In genomic region chr13:102182170-102182569, GRCh38 we compare ENCODE assay signal across 26 cellular contexts.
"Had no signal": no experiment of that assay in that cellular context is flagged by ENCODE, and none has a peak within 500 bp of the region (broad histone marks: within the 10 kb centered on the region; RNA-seq: fewer than 3 reads in every experiment).

No MANE protein-coding gene starts in this region.

- H3K4me3 ChIP-seq: stomach, suprapubic skin, testis, thoracic aorta, thyroid gland, tibial artery, tibial nerve, upper lobe of left lung, upper lobe of right lung, uterus, vagina had no signal

- H3K4me1 ChIP-seq: stomach, suprapubic skin, testis, thyroid gland, tibial artery, tibial nerve, upper lobe of left lung, upper lobe of right lung, uterus, vagina had no signal

- ATAC-seq: stimulated activated effector memory CD8-positive, alpha-beta T cell treated with anti-CD3 and anti-CD28 coated beads, Interleukin-12 subunit alpha, Interleukin-12 subunit beta, amount 100 ng/mL, for 72 hours; stimulated activated memory B cell treated with anti-CD40 and anti-IgM and Interleukin-4, amounts not matched to agents 10 μg/mL and 1 μg/mL and 100 μg/mL, for 72 hours; stimulated activated naive B cell treated with anti-CD40 and anti-IgM and Interleukin-4, amounts not matched to agents 10 μg/mL and 1 μg/mL and 100 μg/mL, for 72 hours; stimulated activated naive CD8-positive, alpha-beta T cell treated with anti-CD3 and anti-CD28 coated beads, Interleukin-15, amount 100 ng/mL, for 72 hours; stimulated activated naive CD8-positive, alpha-beta T cell treated with anti-CD3 and anti-CD28 coated beads, Interleukin-15, Interleukin-2, amounts not matched to agents 100 U/mL and 50 U/mL, for 24 hours; upper lobe of right lung had no signal

- H3K27ac ChIP-seq: stomach, suprapubic skin, testis, thoracic aorta, thyroid gland, tibial artery, tibial nerve, upper lobe of left lung, upper lobe of right lung, uterus, vagina had no signal

- FAIRE-seq: urothelium cell line had no signal

- DNase-seq: stimulated activated CD4-positive, alpha-beta T cell treated with anti-CD3 and anti-CD28 coated beads, Interleukin-2, amount 100 ng/mL, for 48 hours; stimulated activated CD4-positive, alpha-beta T cell treated with anti-CD3 and anti-CD28 coated beads, Interleukin-4, amount 100 ng/mL, for 1 hour; stimulated activated CD4-positive, alpha-beta T cell treated with anti-CD3 and anti-CD28 coated beads, Interleukin-4, amount 100 ng/mL, for 24 hours; stimulated activated CD4-positive, alpha-beta T cell treated with anti-CD3 and anti-CD28 coated beads, Interleukin-4, amount 100 ng/mL, for 4 hours; stimulated activated CD8-positive, alpha-beta memory T cell treated with anti-CD3 and anti-CD28 coated beads, Interleukin-4, amount 100 ng/mL, for 48 hours; stimulated activated naive B cell treated with anti-CD40 and anti-IgM and Interleukin-4, amounts not matched to agents 10 μg/mL and 1 μg/mL and 100 μg/mL, for 72 hours; stimulated activated naive CD4-positive, alpha-beta T cell; stimulated activated naive CD4-positive, alpha-beta T cell treated with Interleukin-2 at 50 U/mL for 16 hours; stimulated activated naive CD8-positive, alpha-beta T cell treated with anti-CD3 and anti-CD28 coated beads, Interleukin-15, amount 100 ng/mL, for 72 hours; stimulated activated naive CD8-positive, alpha-beta T cell treated with anti-CD3 and anti-CD28 coated beads, Interleukin-15, Interleukin-2, amounts not matched to agents 100 U/mL and 50 U/mL, for 24 hours; stomach; substantia nigra; testis; thyroid gland; tibial artery; trophoblast cell; upper lobe of left lung; upper lobe of right lung; uterus had no signal

- H3K9me3 ChIP-seq: stomach, suprapubic skin, testis, thoracic aorta, thyroid gland, tibial artery, tibial nerve, upper lobe of left lung, upper lobe of right lung, uterus, vagina had no signal

- H3K27me3 ChIP-seq: stomach, suprapubic skin, testis, thyroid gland, tibial artery, tibial nerve, upper lobe of left lung, upper lobe of right lung, uterus, vagina had no signal

- H3K36me3 ChIP-seq: stomach, suprapubic skin, thoracic aorta, thyroid gland, tibial artery, tibial nerve, upper lobe of left lung, upper lobe of right lung, uterus, vagina had no signal
